In the genomic region with DNA sequence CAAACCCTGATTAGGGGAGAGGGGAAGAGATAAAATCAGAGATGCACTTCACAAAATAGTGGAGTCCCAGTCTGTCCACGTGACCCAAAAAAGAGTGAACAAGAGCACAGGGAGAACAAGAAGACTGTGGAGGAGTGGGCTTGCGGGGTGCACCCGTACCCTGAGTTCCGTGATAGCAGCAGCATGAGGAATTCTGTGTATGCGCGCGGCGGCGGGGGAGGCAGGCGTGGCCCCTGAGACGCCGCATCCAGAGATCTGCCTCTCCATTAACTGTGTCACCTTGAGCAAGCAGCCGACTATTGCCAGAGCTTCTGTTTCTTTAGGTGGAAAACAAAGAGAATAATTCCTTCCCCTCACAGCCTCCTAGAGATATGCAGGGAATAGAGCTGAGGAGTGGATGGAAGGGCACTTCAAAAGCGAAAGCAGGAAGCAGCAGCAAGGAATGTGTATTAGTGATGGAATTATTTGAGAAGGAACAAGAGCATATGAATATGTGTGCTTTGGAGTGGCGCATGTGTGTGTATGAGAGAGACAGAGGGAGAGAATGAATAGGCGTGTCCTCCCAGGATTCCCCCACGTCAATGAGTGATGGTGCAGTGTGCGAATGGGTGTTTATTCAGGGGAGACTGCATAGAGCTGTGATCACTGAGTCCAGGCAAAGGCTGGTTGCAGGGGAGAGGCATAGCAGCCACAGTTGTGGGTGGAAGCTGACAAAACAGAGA, we compare ENCODE assay signal across 14 cellular contexts. TPM values are rescaled to one million over a fixed set of nuclear protein-coding genes. Genes with fewer than 3 reads are reported as not detected.
DNase-seq lines count a peak whose midpoint lies in the region; ATAC-seq and TF ChIP-seq lines count a peak whose summit lies in the region.
"Had no signal": no experiment of that assay in that cellular context is flagged by ENCODE, and none has a peak within 500 bp of the region (broad histone marks: within the 10 kb centered on the region; RNA-seq: fewer than 3 reads in every experiment).

No MANE protein-coding gene starts in this region.

- DNase-seq in AG10803 (ENCODE audit: low read depth): no peak
- peak; percentile 35 for DNase-seq in NCI-H2227 treated with DMSO at 0.1 percent for 48 hours (lab: John Stamatoyannopoulos, UW)
- no peak for DNase-seq in nephron progenitor cell
- no peak for DNase-seq in HuH-7 (ENCODE audit: low spot score)
- DNase-seq in substantia nigra (lab: John Stamatoyannopoulos, UW): no peak
- DNase-seq: activated CD4-positive, alpha-beta T cell treated with anti-CD3 and anti-CD28 coated beads, Interleukin-2, amount 10 ng/mL, durations not matched to agents 24 days and 14 days; activated T-cell treated with anti-CD3 and anti-CD28 coated beads, Interleukin-2, amount 50 U/mL, for 4 hours; NCI-H1930; stimulated activated naive CD8-positive, alpha-beta T cell treated with anti-CD3 and anti-CD28 coated beads, Interleukin-15, amount 100 ng/mL, for 72 hours had no signal

- WGBS in esophagus, 2 donors: 50 to 57% methylated on average over 18 of the region's 18 CpGs

- H3K4me3 ChIP-seq in AG10803 (ENCODE audit: low read length): peak overlapping the region; percentile 6
- peak overlapping the region; percentile 24 to 39 for H3K4me3 ChIP-seq in esophagus (ENCODE audit: low read depth in 1 of 2, low read length in 2 of 2)

- no peaks in the 10 kb centered on the region for H3K9me3 ChIP-seq in esophagus (ENCODE audit: control insufficient read depth in 2 of 2, insufficient read depth in 1 of 2, low read depth in 1 of 2, low read length in 1 of 2)
- H3K9me3 ChIP-seq: BE2C, esophagus muscularis mucosa had no signal

- no peak overlapping the region for H3K27ac ChIP-seq in esophagus (ENCODE audit: low read depth in 2 of 2, low read length in 1 of 2)
- no peak overlapping the region for H3K27ac ChIP-seq in substantia nigra (ENCODE audit: low read depth, low read length, poor library complexity, severe bottlenecking)
- H3K27ac ChIP-seq: esophagus muscularis mucosa had no signal

- H3K36me3 ChIP-seq in esophagus (ENCODE audit: control insufficient read depth in 2 of 2, insufficient read depth in 2 of 2, low read length in 1 of 2): no peaks in the 10 kb centered on the region
- H3K36me3 ChIP-seq: BE2C, esophagus muscularis mucosa had no signal

- H3K4me3 Mint-ChIP-seq in nephron progenitor cell: peak overlapping the region; percentile 0
- H3K4me3 Mint-ChIP-seq: activated CD4-positive, alpha-beta T cell treated with anti-CD3 and anti-CD28 coated beads, Interleukin-2, amount 10 ng/mL, durations not matched to agents 24 days and 14 days; activated T-cell treated with anti-CD3 and anti-CD28 coated beads, Interleukin-2, amount 50 U/mL, for 4 hours; stimulated activated naive CD8-positive, alpha-beta T cell treated with anti-CD3 and anti-CD28 coated beads, Interleukin-15, amount 100 ng/mL, for 72 hours had no signal

- TF ChIP-seq CTCF in AG10803 (conservative IDR thresholded peaks at IDR 0.05; ENCODE audit: low read length) (no peak), nephron progenitor cell (IDR thresholded peaks at IDR 0.05) (no peak)

- no peaks in the 10 kb centered on the region for H3K36me3 Mint-ChIP-seq in nephron progenitor cell (ENCODE audit: low read depth)

- H3K9me3 Mint-ChIP-seq in nephron progenitor cell: no peaks in the 10 kb centered on the region
- H3K9me3 Mint-ChIP-seq: activated CD4-positive, alpha-beta T cell treated with anti-CD3 and anti-CD28 coated beads, Interleukin-2, amount 10 ng/mL, durations not matched to agents 24 days and 14 days; activated T-cell treated with anti-CD3 and anti-CD28 coated beads, Interleukin-2, amount 50 U/mL, for 4 hours; stimulated activated naive CD8-positive, alpha-beta T cell treated with anti-CD3 and anti-CD28 coated beads, Interleukin-15, amount 100 ng/mL, for 72 hours had no signal

- H3K27me3 ChIP-seq in esophagus (ENCODE audit: control insufficient read depth in 1 of 2, insufficient read depth in 2 of 2, low read length in 2 of 2): peaks cover 0 to under 1% of the 10 kb centered on the region in 2 donors
- H3K27me3 ChIP-seq: BE2C had no signal

- H3K4me1 ChIP-seq in esophagus (ENCODE audit: control insufficient read depth in 2 of 2, insufficient read depth in 2 of 2, low read length in 1 of 2): peaks cover 0 to 4% of the 10 kb centered on the region in 2 donors

- H3K27me3 Mint-ChIP-seq in nephron progenitor cell (ENCODE audit: low read depth, poor library complexity): peaks cover 53% of the 10 kb centered on the region

- H3K27ac Mint-ChIP-seq in nephron progenitor cell: peak overlapping the region; percentile 0
- H3K27ac Mint-ChIP-seq: activated CD4-positive, alpha-beta T cell treated with anti-CD3 and anti-CD28 coated beads, Interleukin-2, amount 10 ng/mL, durations not matched to agents 24 days and 14 days; stimulated activated naive CD8-positive, alpha-beta T cell treated with anti-CD3 and anti-CD28 coated beads, Interleukin-15, amount 100 ng/mL, for 72 hours had no signal

- peaks cover 52% of the 10 kb centered on the region for H3K4me1 Mint-ChIP-seq in nephron progenitor cell
- H3K4me1 Mint-ChIP-seq: activated CD4-positive, alpha-beta T cell treated with anti-CD3 and anti-CD28 coated beads, Interleukin-2, amount 10 ng/mL, durations not matched to agents 24 days and 14 days had no signal

- no peak for ATAC-seq in HG03457 (IDR thresholded peaks at IDR 0.05; ENCODE audit: unreplicated experiment)
- ATAC-seq in GM19351 (IDR thresholded peaks at IDR 0.05; ENCODE audit: unreplicated experiment): no peak
- ATAC-seq: activated T-cell treated with anti-CD3 and anti-CD28 coated beads, Interleukin-2, amount 50 U/mL, for 4 hours; stimulated activated naive CD8-positive, alpha-beta T cell treated with anti-CD3 and anti-CD28 coated beads, Interleukin-15, amount 100 ng/mL, for 72 hours had no signal

RNA-seq across cellular contexts. Expression of a gene that starts 10.4 kb away (rescaled TPM):
- polyA plus RNA-seq in esophagus: 10 to 100 TPM in 1 of 2 donors, 1 to 10 TPM in 1; 3.7 to 11.4 TPM
